1 cellular context compared by ENCODE assay signal in genomic region chr9:91253488-91253887, GRCh38.
TF ChIP-seq lines count a peak whose summit lies in the region.

No MANE protein-coding gene starts in this region.

TF ChIP-seq in IMR-90, 13 proteins besides CTCF, POLR2A, EP300 and RAD21 (continued from another document):
- TF ChIP-seq ELK1 (IDR thresholded peaks at IDR 0.05; ENCODE audit: borderline replicate concordance, low read depth, low read length) (no peak), RFX5 (IDR thresholded peaks at IDR 0.05; ENCODE audit: low read depth, low read length) (no peak)
TF ChIP-seq in IMR-90: peak in this region for 0.
